ENCODE assay signal across 8 cellular contexts in genomic region chr7:47180268-47180826, GRCh38.
DNase-seq lines count a peak whose midpoint lies in the region; TF ChIP-seq lines count a peak whose summit lies in the region.

No MANE protein-coding gene starts in this region.

- TF ChIP-seq POLR2A in adrenal gland (IDR thresholded peaks at IDR 0.05), result peak in 1 of 2 donors; percentile 6

- peak; percentile 63 to 80 (median 72) for TF ChIP-seq CTCF in adrenal gland (IDR thresholded peaks at IDR 0.05)

- WGBS in adrenal gland, 4 donors, result 33 to 38% (median 36%) methylated on average over 5 of the region's 5 CpGs

- intact Hi-C loops in adrenal gland (cut with DNase I), result loop anchor here (2.0 to 5.0 kb wide), 2 partner anchors 1263 to 1266 kb away; no protein-coding TSS in a partner anchor

- H3K9ac ChIP-seq in skeletal muscle satellite cell (ENCODE audit: low read depth, low read length), result peak overlapping the region; percentile 53

- peak; percentile 54 to 69 for DNase-seq in NCI-H2081 (lab: John Stamatoyannopoulos, UW)
- no peak for DNase-seq in NCI-H2081 treated with DMSO at 0.1 percent for 48 hours (lab: John Stamatoyannopoulos, UW)
- peak; percentile 37 for DNase-seq in GOT3 (lab: John Stamatoyannopoulos, UW)
- peak; percentile 87 for DNase-seq in NCI-H1694 treated with DMSO at 0.1 percent for 48 hours (lab: John Stamatoyannopoulos, UW)
- DNase-seq in adrenal gland, result peak; percentile 43 to 77 (median 56)
- DNase-seq in hepatic stellate cell (ENCODE audit: low spot score), result peak; percentile 66
- no peak for DNase-seq in stimulated activated naive CD4-positive, alpha-beta T cell treated with Interleukin-2 at 50 U/mL for 16 hours (lab: John Stamatoyannopoulos, UW)

- no peak overlapping the region for H3K4me3 ChIP-seq in adrenal gland
- no peak overlapping the region for H3K4me3 ChIP-seq in skeletal muscle satellite cell (ENCODE audit: low read length)

- H3K27ac ChIP-seq in adrenal gland, result no peak overlapping the region

- H3K27me3 ChIP-seq in adrenal gland (no peaks in the 10 kb centered on the region), skeletal muscle satellite cell (ENCODE audit: control insufficient read depth, insufficient read depth, low read length) (peaks cover 32% of the 10 kb centered on the region)

- peak overlapping the region; percentile 50 for H3K4me2 ChIP-seq in skeletal muscle satellite cell (ENCODE audit: low read length)

- H3K9me3 ChIP-seq in adrenal gland (replicated peaks in 1 of 3) (no peaks in the 10 kb centered on the region), skeletal muscle satellite cell (replicated peaks; ENCODE audit: low read length) (no peaks in the 10 kb centered on the region)

- H3K36me3 ChIP-seq in adrenal gland (replicated peaks in 1 of 2), result no peaks in the 10 kb centered on the region
- H3K36me3 ChIP-seq in skeletal muscle satellite cell (ENCODE audit: insufficient read depth, low read length), result no peaks in the 10 kb centered on the region

- H3K4me1 ChIP-seq in adrenal gland (replicated peaks in 1 of 2) (no peaks in the 10 kb centered on the region), skeletal muscle satellite cell (ENCODE audit: control insufficient read depth, insufficient read depth, low read length) (peaks cover 18% of the 10 kb centered on the region)

Comparison
In these comparisons a context has a peak if more than half of its experiments do, and no peak if none do; other contexts are left out.
1. DNase-seq: peak in NCI-H2081 (2 of 2), GOT3 (single experiment), NCI-H1694 treated with DMSO at 0.1 percent for 48 hours (single experiment), adrenal gland (7 of 7) and hepatic stellate cell (single experiment); none in NCI-H2081 treated with DMSO at 0.1 percent for 48 hours (single experiment) and stimulated activated naive CD4-positive, alpha-beta T cell treated with Interleukin-2 at 50 U/mL for 16 hours (single experiment).